ENCODE assay signal across 24 cellular contexts in genomic region chr12:3362751-3363150, GRCh38.
DNase-seq lines count a peak whose midpoint lies in the region; ATAC-seq and TF ChIP-seq lines count a peak whose summit lies in the region.
"Had no signal": no experiment of that assay in that cellular context is flagged by ENCODE, and none has a peak within 500 bp of the region (broad histone marks: within the 10 kb centered on the region; RNA-seq: fewer than 3 reads in every experiment).

No MANE protein-coding gene starts in this region.

- H4K20me1 ChIP-seq in hepatocyte (ENCODE audit: insufficient read depth, poor library complexity, severe bottlenecking), result no peaks in the 10 kb centered on the region

- H3K4me1 ChIP-seq in hepatocyte (ENCODE audit: insufficient read depth) (peaks cover 2% of the 10 kb centered on the region), right atrium auricular region (peaks cover 0 to 11% of the 10 kb centered on the region in 2 donors)

- TF ChIP-seq CTCF in coronary artery (IDR thresholded peaks at IDR 0.05), result no peak
- no peak for TF ChIP-seq CTCF in hepatocyte (IDR thresholded peaks at IDR 0.05; ENCODE audit: poor library complexity)
- TF ChIP-seq CTCF in right atrium auricular region (IDR thresholded peaks at IDR 0.05), result no peak

- no peak overlapping the region for H3K4me3 ChIP-seq in coronary artery
- no peak overlapping the region for H3K4me3 ChIP-seq in hepatocyte
- no peak overlapping the region for H3K4me3 ChIP-seq in right atrium auricular region
- H3K4me3 ChIP-seq: body of pancreas, esophagus muscularis mucosa, gastroesophageal sphincter had no signal

- DNase-seq in activated CD8-positive, alpha-beta memory T cell treated with anti-CD3 and anti-CD28 coated beads for 24 hours, result peak; percentile 5
- no peak for DNase-seq in activated CD8-positive, alpha-beta memory T cell treated with anti-CD3 and anti-CD28 coated beads, Interleukin-2, amount 50 U/mL, for 48 hours
- DNase-seq in NCI-H2171 treated with DMSO at 0.1 percent for 48 hours (lab: John Stamatoyannopoulos, UW) (peak; percentile 71), coronary artery (ENCODE audit: low spot score) (peak; percentile 16), A172 (ENCODE audit: low spot score) (no peak), hepatocyte (ENCODE audit: low spot score) (no peak), right atrium auricular region (ENCODE audit: low spot score) (no peak)
- DNase-seq: 8988T; activated CD4-positive, alpha-beta T cell treated with anti-CD3 and anti-CD28 coated beads, Interleukin-2, amount 50 U/mL, for 48 hours; activated effector memory CD4-positive, alpha-beta T cell treated with anti-CD3 and anti-CD28 coated beads, Interleukin-2, amount 50 U/mL, for 16 hours; Calu3; effector CD8-positive, alpha-beta T cell; GOT3; mammary epithelial cell; NCI-H1048; NCI-H446; SK-N-SH; stimulated activated CD4-positive, alpha-beta T cell treated with anti-CD3 and anti-CD28 coated beads, Interleukin-4, amount 100 ng/mL, for 1 hour; stimulated activated naive CD4-positive, alpha-beta T cell treated with Interleukin-2 at 50 U/mL for 16 hours had no signal

- H3K79me2 ChIP-seq in hepatocyte, result no peaks in the 10 kb centered on the region

- no peak overlapping the region for H3K4me2 ChIP-seq in hepatocyte
- H3K4me2 ChIP-seq: SK-N-SH had no signal

- 81% methylated on average over 7 of the region's 7 CpGs for WGBS in hepatocyte (ENCODE audit: low lambda C conversion rate, missing lambda C conversion rate)

- H3K36me3 ChIP-seq in hepatocyte (replicated peaks; ENCODE audit: insufficient read depth, low read depth) (no peaks in the 10 kb centered on the region), right atrium auricular region (no peaks in the 10 kb centered on the region)
- H3K36me3 ChIP-seq: esophagus muscularis mucosa, gastroesophageal sphincter had no signal

- no peak overlapping the region for H2AFZ ChIP-seq in hepatocyte

- H3K27ac ChIP-seq in coronary artery (no peak overlapping the region), hepatocyte (no peak overlapping the region), right atrium auricular region (no peak overlapping the region)
- H3K27ac ChIP-seq: esophagus muscularis mucosa, gastroesophageal sphincter had no signal

- no peak for ATAC-seq in GM21381 (IDR thresholded peaks at IDR 0.05; ENCODE audit: unreplicated experiment)
- ATAC-seq: body of pancreas, WTC11 had no signal

- H3K9me3 ChIP-seq in hepatocyte (ENCODE audit: low read depth), result no peaks in the 10 kb centered on the region
- no peaks in the 10 kb centered on the region for H3K9me3 ChIP-seq in right atrium auricular region
- H3K9me3 ChIP-seq: body of pancreas, esophagus muscularis mucosa, gastroesophageal sphincter, SK-N-SH had no signal

- peaks cover 60% of the 10 kb centered on the region for H3K27me3 ChIP-seq in hepatocyte
- peaks cover 5 to 6% of the 10 kb centered on the region in 2 donors for H3K27me3 ChIP-seq in right atrium auricular region
- H3K27me3 ChIP-seq: body of pancreas had no signal

- H3K9me2 ChIP-seq in hepatocyte (replicated peaks; ENCODE audit: insufficient read depth), result no peaks in the 10 kb centered on the region
- H3K9me2 ChIP-seq: SK-N-SH had no signal

Comparison
In these comparisons a context has a peak if more than half of its experiments do, and no peak if none do; other contexts are left out.
1. DNase-seq: peak in activated CD8-positive, alpha-beta memory T cell treated with anti-CD3 and anti-CD28 coated beads for 24 hours (single experiment), NCI-H2171 treated with DMSO at 0.1 percent for 48 hours (single experiment) and coronary artery (single experiment); none in activated CD8-positive, alpha-beta memory T cell treated with anti-CD3 and anti-CD28 coated beads, Interleukin-2, amount 50 U/mL, for 48 hours (single experiment), A172 (single experiment), hepatocyte (single experiment) and right atrium auricular region (single experiment).